In the genomic region with DNA sequence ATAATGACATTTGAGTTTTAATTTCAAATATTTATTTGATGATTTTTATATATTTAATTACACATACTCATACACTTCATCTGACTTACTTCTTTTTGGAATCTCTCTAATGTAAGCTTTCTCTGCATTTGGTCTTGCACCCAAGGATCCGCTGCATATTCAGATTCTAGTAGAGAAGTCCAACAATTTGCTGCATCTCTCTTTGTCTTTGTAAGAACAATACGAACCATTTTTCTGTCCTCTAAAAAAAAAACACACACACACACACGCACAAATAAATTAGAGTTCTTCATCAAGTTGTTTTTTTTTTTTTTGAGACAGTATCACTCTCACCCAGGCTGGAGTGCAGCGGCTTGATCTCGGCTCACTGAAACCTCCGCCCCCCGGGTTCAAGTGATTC, we compare ENCODE assay signal across 1 cellular context.
TF ChIP-seq lines count a peak whose summit lies in the region.

No MANE protein-coding gene starts in this region.

TF ChIP-seq in GM12878, 131 proteins besides CTCF, POLR2A, EP300 and RAD21:
- TF ChIP-seq ZNF24 (IDR thresholded peaks at IDR 0.05), result no peak
- TF ChIP-seq, protein P1, sequence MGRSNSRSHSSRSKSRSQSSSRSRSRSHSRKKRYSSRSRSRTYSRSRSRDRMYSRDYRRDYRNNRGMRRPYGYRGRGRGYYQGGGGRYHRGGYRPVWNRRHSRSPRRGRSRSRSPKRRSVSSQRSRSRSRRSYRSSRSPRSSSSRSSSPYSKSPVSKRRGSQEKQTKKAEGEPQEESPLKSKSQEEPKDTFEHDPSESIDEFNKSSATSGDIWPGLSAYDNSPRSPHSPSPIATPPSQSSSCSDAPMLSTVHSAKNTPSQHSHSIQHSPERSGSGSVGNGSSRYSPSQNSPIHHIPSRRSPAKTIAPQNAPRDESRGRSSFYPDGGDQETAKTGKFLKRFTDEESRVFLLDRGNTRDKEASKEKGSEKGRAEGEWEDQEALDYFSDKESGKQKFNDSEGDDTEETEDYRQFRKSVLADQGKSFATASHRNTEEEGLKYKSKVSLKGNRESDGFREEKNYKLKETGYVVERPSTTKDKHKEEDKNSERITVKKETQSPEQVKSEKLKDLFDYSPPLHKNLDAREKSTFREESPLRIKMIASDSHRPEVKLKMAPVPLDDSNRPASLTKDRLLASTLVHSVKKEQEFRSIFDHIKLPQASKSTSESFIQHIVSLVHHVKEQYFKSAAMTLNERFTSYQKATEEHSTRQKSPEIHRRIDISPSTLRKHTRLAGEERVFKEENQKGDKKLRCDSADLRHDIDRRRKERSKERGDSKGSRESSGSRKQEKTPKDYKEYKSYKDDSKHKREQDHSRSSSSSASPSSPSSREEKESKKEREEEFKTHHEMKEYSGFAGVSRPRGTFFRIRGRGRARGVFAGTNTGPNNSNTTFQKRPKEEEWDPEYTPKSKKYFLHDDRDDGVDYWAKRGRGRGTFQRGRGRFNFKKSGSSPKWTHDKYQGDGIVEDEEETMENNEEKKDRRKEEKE (IDR thresholded peaks at IDR 0.05), result no peak
- TF ChIP-seq, protein P2, sequence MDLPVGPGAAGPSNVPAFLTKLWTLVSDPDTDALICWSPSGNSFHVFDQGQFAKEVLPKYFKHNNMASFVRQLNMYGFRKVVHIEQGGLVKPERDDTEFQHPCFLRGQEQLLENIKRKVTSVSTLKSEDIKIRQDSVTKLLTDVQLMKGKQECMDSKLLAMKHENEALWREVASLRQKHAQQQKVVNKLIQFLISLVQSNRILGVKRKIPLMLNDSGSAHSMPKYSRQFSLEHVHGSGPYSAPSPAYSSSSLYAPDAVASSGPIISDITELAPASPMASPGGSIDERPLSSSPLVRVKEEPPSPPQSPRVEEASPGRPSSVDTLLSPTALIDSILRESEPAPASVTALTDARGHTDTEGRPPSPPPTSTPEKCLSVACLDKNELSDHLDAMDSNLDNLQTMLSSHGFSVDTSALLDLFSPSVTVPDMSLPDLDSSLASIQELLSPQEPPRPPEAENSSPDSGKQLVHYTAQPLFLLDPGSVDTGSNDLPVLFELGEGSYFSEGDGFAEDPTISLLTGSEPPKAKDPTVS (IDR thresholded peaks at IDR 0.05; ENCODE audit: low read depth, low read length), result no peak
- TF ChIP-seq, protein P3, sequence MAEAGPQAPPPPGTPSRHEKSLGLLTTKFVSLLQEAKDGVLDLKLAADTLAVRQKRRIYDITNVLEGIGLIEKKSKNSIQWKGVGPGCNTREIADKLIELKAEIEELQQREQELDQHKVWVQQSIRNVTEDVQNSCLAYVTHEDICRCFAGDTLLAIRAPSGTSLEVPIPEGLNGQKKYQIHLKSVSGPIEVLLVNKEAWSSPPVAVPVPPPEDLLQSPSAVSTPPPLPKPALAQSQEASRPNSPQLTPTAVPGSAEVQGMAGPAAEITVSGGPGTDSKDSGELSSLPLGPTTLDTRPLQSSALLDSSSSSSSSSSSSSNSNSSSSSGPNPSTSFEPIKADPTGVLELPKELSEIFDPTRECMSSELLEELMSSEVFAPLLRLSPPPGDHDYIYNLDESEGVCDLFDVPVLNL (IDR thresholded peaks at IDR 0.05; ENCODE audit: low read depth, low read length), result no peak
